12 cellular contexts compared by ENCODE assay signal in genomic region chr1:228367798-228368791, GRCh38. TPM values are rescaled to one million over a fixed set of nuclear protein-coding genes. Genes with fewer than 3 reads are reported as not detected.
DNase-seq lines count a peak whose midpoint lies in the region; ATAC-seq and TF ChIP-seq lines count a peak whose summit lies in the region.
"Had no signal": no experiment of that assay in that cellular context is flagged by ENCODE, and none has a peak within 500 bp of the region (broad histone marks: within the 10 kb centered on the region; RNA-seq: fewer than 3 reads in every experiment).

No MANE protein-coding gene starts in this region.

- no peak overlapping the region for H3K4ac ChIP-seq in neuronal stem cell (ENCODE audit: low read length)

- no peak overlapping the region for H3K9ac ChIP-seq in neuronal stem cell (ENCODE audit: low read depth, low read length, poor library complexity)

- peaks cover 4% of the 10 kb centered on the region for H3K79me1 ChIP-seq in neuronal stem cell (ENCODE audit: low read depth, low read length)

- TF ChIP-seq CTCF in glutamatergic neuron (IDR thresholded peaks at IDR 0.05; ENCODE audit: partially characterized antibody, unreplicated experiment) (no peak), osteocyte (IDR thresholded peaks at IDR 0.05) (no peak)

- H3K36me3 Mint-ChIP-seq in glutamatergic neuron (ENCODE audit: unreplicated experiment): no peaks in the 10 kb centered on the region
- no peaks in the 10 kb centered on the region for H3K36me3 Mint-ChIP-seq in osteocyte (ENCODE audit: unreplicated experiment)
- H3K36me3 Mint-ChIP-seq: immature natural killer cell had no signal

- H3K4me3 Mint-ChIP-seq in glutamatergic neuron (ENCODE audit: unreplicated experiment) (no peak overlapping the region), osteocyte (ENCODE audit: unreplicated experiment) (no peak overlapping the region)
- H3K4me3 Mint-ChIP-seq: immature natural killer cell had no signal

- peak overlapping the region; percentile 30 for H2BK12ac ChIP-seq in neuronal stem cell (ENCODE audit: low read length)

- H4K8ac ChIP-seq in neuronal stem cell (ENCODE audit: low read depth, low read length): no peak overlapping the region

- DNase-seq in ELF-1 (ENCODE audit: low read depth, low spot score): peak; percentile 30
- DNase-seq in NCI-H146 treated with DMSO at 0.1 percent for 48 hours (lab: John Stamatoyannopoulos, UW; ENCODE audit: unreplicated experiment): peak; percentile 21
- DNase-seq in glutamatergic neuron: peak; percentile 17
- no peak for DNase-seq in neuronal stem cell (ENCODE audit: low spot score)
- no peak for DNase-seq in osteocyte (ENCODE audit: extremely low spot score, unreplicated experiment)
- no peak for DNase-seq in HCEC 1CT
- DNase-seq: DND-41; immature natural killer cell; nucleus accumbens; stimulated activated CD4-positive, alpha-beta T cell treated with anti-CD3 and anti-CD28 coated beads, Interleukin-4, amount 100 ng/mL, for 1 hour had no signal

- no peaks in the 10 kb centered on the region for H3K4me1 ChIP-seq in neuronal stem cell (ENCODE audit: control insufficient read depth in 2 of 2, insufficient read depth in 1 of 2, low read depth in 1 of 2, low read length in 2 of 2)

- WGBS in neuronal stem cell (ENCODE audit: extremely low coverage in 2 of 2, insufficient read length in 2 of 2, insufficient replicate concordance in 1 of 2), 2 donors: no CpG with 5 or more reads among the region's 25 CpGs

- no peak overlapping the region for H3K27ac ChIP-seq in neuronal stem cell (replicated peaks; ENCODE audit: low read length)

- H3K36me3 ChIP-seq in neuronal stem cell (replicated peaks in 1 of 2; ENCODE audit: control insufficient read depth in 2 of 2, insufficient read depth in 2 of 2, low read length in 2 of 2): no peaks in the 10 kb centered on the region

- H2AK5ac ChIP-seq in neuronal stem cell (ENCODE audit: low read depth, low read length): peak overlapping the region; percentile 83

- no peak overlapping the region for H2BK120ac ChIP-seq in neuronal stem cell (ENCODE audit: low read depth, low read length)

- H3K4me3 ChIP-seq in neuronal stem cell (ENCODE audit: low read length in 2 of 2): peak overlapping the region in 1 of 2 donors; percentile 5

- H3K4me1 Mint-ChIP-seq in glutamatergic neuron (ENCODE audit: low read depth, unreplicated experiment) (no peaks in the 10 kb centered on the region), osteocyte (ENCODE audit: unreplicated experiment) (no peaks in the 10 kb centered on the region)
- H3K4me1 Mint-ChIP-seq: immature natural killer cell had no signal

- no peak overlapping the region for H3K4me2 ChIP-seq in neuronal stem cell (ENCODE audit: insufficient read depth, low read length, poor library complexity, severe bottlenecking)

- no peak overlapping the region for H2BK5ac ChIP-seq in neuronal stem cell (ENCODE audit: low read length)

- peak overlapping the region; percentile 65 for H3K23ac ChIP-seq in neuronal stem cell (ENCODE audit: low read depth, low read length, poor library complexity)

- ATAC-seq in GM21367 (IDR thresholded peaks at IDR 0.05; ENCODE audit: unreplicated experiment): no peak

- no peaks in the 10 kb centered on the region for H3K9me3 Mint-ChIP-seq in glutamatergic neuron (ENCODE audit: unreplicated experiment)
- H3K9me3 Mint-ChIP-seq in osteocyte (ENCODE audit: unreplicated experiment): no peaks in the 10 kb centered on the region
- H3K9me3 Mint-ChIP-seq: immature natural killer cell had no signal

- H4K91ac ChIP-seq in neuronal stem cell (ENCODE audit: low read depth, low read length, poor library complexity): no peak overlapping the region

- H3K18ac ChIP-seq in neuronal stem cell (ENCODE audit: low read length): peak overlapping the region; percentile 57

- no peak overlapping the region for H3K27ac Mint-ChIP-seq in glutamatergic neuron (ENCODE audit: unreplicated experiment)
- H3K27ac Mint-ChIP-seq in osteocyte (ENCODE audit: unreplicated experiment): no peak overlapping the region
- H3K27ac Mint-ChIP-seq: immature natural killer cell had no signal

- H3K9me3 ChIP-seq in neuronal stem cell (replicated peaks in 1 of 2; ENCODE audit: control insufficient read depth in 2 of 2, insufficient read depth in 1 of 2, low read depth in 1 of 2, low read length in 2 of 2): no peaks in the 10 kb centered on the region

- no peak overlapping the region for H2AFZ ChIP-seq in neuronal stem cell (ENCODE audit: low read length)

- H2BK15ac ChIP-seq in neuronal stem cell (ENCODE audit: low read length): peak overlapping the region; percentile 37

- H3K14ac ChIP-seq in neuronal stem cell (ENCODE audit: low read length): peak overlapping the region; percentile 71

- peaks cover 0 to 6% (median 0%) of the 10 kb centered on the region in 3 experiments for H3K27me3 ChIP-seq in neuronal stem cell (ENCODE audit: control insufficient read depth in 3 of 3, insufficient read depth in 3 of 3, low read depth in 1 of 3, low read length in 3 of 3)

- H3K27me3 Mint-ChIP-seq in glutamatergic neuron (ENCODE audit: unreplicated experiment): peaks cover 4% of the 10 kb centered on the region
- H3K27me3 Mint-ChIP-seq in osteocyte (ENCODE audit: unreplicated experiment): no peaks in the 10 kb centered on the region

RNA-seq across cellular contexts. Expression of gene TRIM11, which starts 38.5 kb away (rescaled TPM):
- 41.0 TPM for total RNA-seq in glutamatergic neuron (ENCODE audit: unreplicated experiment)
- polyA plus RNA-seq in neuronal stem cell (2013, experiment 1 of 2): 13.5 TPM
- 13.3 TPM for polyA plus RNA-seq in neuronal stem cell (2013, experiment 2 of 2)
- 22.0 and 25.2 TPM in 2 replicates for total RNA-seq in osteocyte

RNA-seq across cellular contexts. Expression of gene TRIM17, which starts 48.6 kb away (rescaled TPM):
- total RNA-seq in glutamatergic neuron (ENCODE audit: unreplicated experiment) (not detected), osteocyte (1.3 and 1.8 TPM in 2 replicates)
- 4.1 TPM for polyA plus RNA-seq in neuronal stem cell (2013, experiment 1 of 2)
- polyA plus RNA-seq in neuronal stem cell (2013, experiment 2 of 2): 3.7 TPM
- total RNA-seq: endothelial cell of umbilical vein had no signal
- polyA plus RNA-seq: endothelial cell of umbilical vein had no signal

Comparison
In these comparisons a context has a peak if more than half of its experiments do, and no peak if none do; other contexts are left out.
1. DNase-seq: peak in ELF-1 (single experiment), NCI-H146 treated with DMSO at 0.1 percent for 48 hours (single experiment) and glutamatergic neuron (single experiment); none in neuronal stem cell (single experiment), osteocyte (single experiment) and HCEC 1CT (single experiment).